Comparison of ENCODE assay signal across 16 cellular contexts in genomic region chr2:176082885-176083731, GRCh38. TPM values are rescaled to one million over a fixed set of nuclear protein-coding genes. Genes with fewer than 3 reads are reported as not detected.
DNase-seq lines count a peak whose midpoint lies in the region; ATAC-seq, FAIRE-seq and TF ChIP-seq lines count a peak whose summit lies in the region.
"Had no signal": no experiment of that assay in that cellular context is flagged by ENCODE, and none has a peak within 500 bp of the region (broad histone marks: within the 10 kb centered on the region; RNA-seq: fewer than 3 reads in every experiment).

No MANE protein-coding gene starts in this region.

- H3K9me3 Mint-ChIP-seq in CD8-positive, alpha-beta memory T cell: peaks cover 11 to 70% (median 66%) of the 10 kb centered on the region in 5 donors
- H3K9me3 Mint-ChIP-seq in astrocyte (ENCODE audit: unreplicated experiment) (peaks cover 39% of the 10 kb centered on the region), neural crest cell (no peaks in the 10 kb centered on the region)

- peaks cover 20% of the 10 kb centered on the region for H4K20me1 ChIP-seq in astrocyte (ENCODE audit: insufficient read depth, low read length)

- H3K4me3 Mint-ChIP-seq in CD8-positive, alpha-beta memory T cell: peak overlapping the region; percentile 20 to 74 (median 63)
- H3K4me3 Mint-ChIP-seq in astrocyte (ENCODE audit: unreplicated experiment) (no peak overlapping the region), neural crest cell (peak overlapping the region; percentile 66)

- ATAC-seq in GM21717 (IDR thresholded peaks at IDR 0.05; ENCODE audit: unreplicated experiment) (no peak), GM18505 (IDR thresholded peaks at IDR 0.05; ENCODE audit: unreplicated experiment) (no peak), GM18867 (IDR thresholded peaks at IDR 0.05; ENCODE audit: unreplicated experiment) (no peak)
- ATAC-seq: body of pancreas, gastroesophageal sphincter, PC-3 had no signal

- no peak for DNase-seq in CD8-positive, alpha-beta memory T cell
- peak; percentile 28 for DNase-seq in GM13976 (ENCODE audit: low spot score)
- DNase-seq in astrocyte (ENCODE audit: low read depth): no peak
- no peak for DNase-seq in neural crest cell (ENCODE audit: low read depth, low spot score)
- no peak for DNase-seq in HEK293T (ENCODE audit: extremely low spot score)
- DNase-seq: activated T-cell treated with anti-CD3 and anti-CD28 coated beads for 4 hours, body of pancreas, MG63, NCI-H2171 treated with DMSO at 0.1 percent for 48 hours, PC-3 had no signal

- no peak overlapping the region for H3K4me3 ChIP-seq in CD8-positive, alpha-beta memory T cell (ENCODE audit: low read length)
- H3K4me3 ChIP-seq in astrocyte (ENCODE audit: insufficient read depth, low read depth, low read length): no peak overlapping the region
- H3K4me3 ChIP-seq: body of pancreas, gastroesophageal sphincter, MG63, tibial artery had no signal

- H3K36me3 ChIP-seq in CD8-positive, alpha-beta memory T cell (ENCODE audit: insufficient read depth, low read length): no peaks in the 10 kb centered on the region
- H3K36me3 ChIP-seq in astrocyte (ENCODE audit: insufficient read depth, low read length): no peaks in the 10 kb centered on the region
- H3K36me3 ChIP-seq: gastroesophageal sphincter, MG63, tibial artery had no signal

- H3K27me3 ChIP-seq in CD8-positive, alpha-beta memory T cell (ENCODE audit: insufficient read depth, low read length, poor library complexity, severe bottlenecking): peaks cover 93% of the 10 kb centered on the region
- peaks cover 94% of the 10 kb centered on the region for H3K27me3 ChIP-seq in astrocyte (ENCODE audit: insufficient read depth, low read length)

- no peak for TF ChIP-seq POLR2A in GM18505 (IDR thresholded peaks at IDR 0.05; ENCODE audit: borderline replicate concordance, extremely low read depth, insufficient read depth, insufficient read length)

- POLR2A ChIA-PET in CD8-positive, alpha-beta memory T cell (lab: Charles Lee): no interaction called here
- POLR2A ChIA-PET in HEK293T (lab: Yijun Ruan, JAX): no interaction called here

- peak overlapping the region in 6 of 8 donors; percentile 12 to 95 (median 70) for H3K27ac Mint-ChIP-seq in CD8-positive, alpha-beta memory T cell
- H3K27ac Mint-ChIP-seq in astrocyte (ENCODE audit: unreplicated experiment) (peak overlapping the region; percentile 7), neural crest cell (ENCODE audit: unreplicated experiment) (no peak overlapping the region)

- H3K36me3 Mint-ChIP-seq in CD8-positive, alpha-beta memory T cell: peaks cover 0 to 8% (median 4%) of the 10 kb centered on the region in 3 donors
- H3K36me3 Mint-ChIP-seq in astrocyte (ENCODE audit: low read depth, unreplicated experiment) (peaks cover 6% of the 10 kb centered on the region), neural crest cell (ENCODE audit: low read depth) (peaks cover 6% of the 10 kb centered on the region)

- H2AFZ ChIP-seq in astrocyte (ENCODE audit: low read depth, low read length): no peak overlapping the region

- peaks cover 85 to 90% of the 10 kb centered on the region in 2 donors for H3K27me3 Mint-ChIP-seq in CD8-positive, alpha-beta memory T cell
- H3K27me3 Mint-ChIP-seq in astrocyte (ENCODE audit: low read depth, unreplicated experiment) (peaks cover 81% of the 10 kb centered on the region), neural crest cell (ENCODE audit: low read depth) (peaks cover 98% of the 10 kb centered on the region)

- in situ Hi-C loops in GM13976 (cut with MboI; ENCODE audit: low sequenced_read_pairs, unreplicated experiment): loop anchor here (25.0 kb wide), 1 partner anchor 721 kb away; no protein-coding TSS in a partner anchor

- no peak overlapping the region for H3K27ac ChIP-seq in CD8-positive, alpha-beta memory T cell (ENCODE audit: low read depth, low read length)
- no peak overlapping the region for H3K27ac ChIP-seq in astrocyte (ENCODE audit: low read depth, low read length)
- H3K27ac ChIP-seq: body of pancreas, gastroesophageal sphincter, tibial artery had no signal

- H3K9me3 ChIP-seq in CD8-positive, alpha-beta memory T cell (ENCODE audit: low read length): peaks cover 21% of the 10 kb centered on the region
- H3K9me3 ChIP-seq in astrocyte (ENCODE audit: insufficient read depth, low read depth, low read length): peaks cover 3% of the 10 kb centered on the region

- no peak overlapping the region for H3K4me2 ChIP-seq in astrocyte (ENCODE audit: low read length)

- no peak for FAIRE-seq in astrocyte (lab: Jason Lieb, UNC)
- FAIRE-seq: kidney had no signal

- no peak for TF ChIP-seq CTCF in GM13976 (IDR thresholded peaks at IDR 0.05; ENCODE audit: borderline replicate concordance, control extremely low read depth, extremely low read depth, insufficient read depth, missing control alignments)
- TF ChIP-seq CTCF in astrocyte (IDR thresholded peaks at IDR 0.05; ENCODE audit: insufficient read depth, low read depth, low read length): no peak
- TF ChIP-seq CTCF in neural crest cell (conservative IDR thresholded peaks at IDR 0.05): no peak

- peaks cover 12 to 14% (median 13%) of the 10 kb centered on the region in 3 donors for H3K4me1 Mint-ChIP-seq in CD8-positive, alpha-beta memory T cell
- peaks cover 5% of the 10 kb centered on the region for H3K4me1 Mint-ChIP-seq in astrocyte (ENCODE audit: low read depth, unreplicated experiment)
- peaks cover 16% of the 10 kb centered on the region for H3K4me1 Mint-ChIP-seq in neural crest cell

- H3K9ac ChIP-seq in astrocyte (ENCODE audit: low read length): no peak overlapping the region

- no peaks in the 10 kb centered on the region for H3K79me2 ChIP-seq in astrocyte (ENCODE audit: insufficient read depth, low read length)

- peaks cover 6% of the 10 kb centered on the region for H3K4me1 ChIP-seq in CD8-positive, alpha-beta memory T cell (ENCODE audit: insufficient read depth, low read length)
- peaks cover 3% of the 10 kb centered on the region for H3K4me1 ChIP-seq in astrocyte (ENCODE audit: insufficient read depth, low read length)

- CTCF ChIA-PET in CD8-positive, alpha-beta memory T cell (lab: Charles Lee): interaction anchor here (1.2 kb wide), 1 partner anchor 44 kb away, joined by 5 read pairs; no protein-coding TSS in a partner anchor
- CTCF ChIA-PET in HEK293T (lab: Yijun Ruan, JAX): no interaction called here

TF ChIP-seq in HEK293T, 16 proteins besides CTCF, POLR2A, EP300 and RAD21:
- no peak for TF ChIP-seq ELF4 (IDR thresholded peaks at IDR 0.05)
- TF ChIP-seq FOXM1 (IDR thresholded peaks at IDR 0.05; ENCODE audit: borderline replicate concordance): no peak
- no peak for TF ChIP-seq BHLHE40 (IDR thresholded peaks at IDR 0.05; ENCODE audit: borderline replicate concordance)
- TF ChIP-seq TARDBP (IDR thresholded peaks at IDR 0.05): no peak
- TF ChIP-seq NFRKB (IDR thresholded peaks at IDR 0.05): no peak
- TF ChIP-seq SP1 (IDR thresholded peaks at IDR 0.05): no peak
- TF ChIP-seq FOXK2 (IDR thresholded peaks at IDR 0.05): no peak
- no peak for TF ChIP-seq PKNOX1 (IDR thresholded peaks at IDR 0.05)
- TF ChIP-seq LEF1 (IDR thresholded peaks at IDR 0.05; ENCODE audit: borderline replicate concordance): no peak
- TF ChIP-seq SUZ12 (IDR thresholded peaks at IDR 0.05): no peak
- no peak for TF ChIP-seq ZNF384 (IDR thresholded peaks at IDR 0.05)
- TF ChIP-seq ARNT (IDR thresholded peaks at IDR 0.05): no peak
- TF ChIP-seq CTBP1 (IDR thresholded peaks at IDR 0.05; ENCODE audit: borderline replicate concordance): no peak
- TF ChIP-seq L3MBTL2 (conservative IDR thresholded peaks at IDR 0.05): no peak
- TF ChIP-seq FOXA1 (IDR thresholded peaks at IDR 0.05): no peak

RNA-seq across cellular contexts. Expression of gene EVX2, which starts 0.7 kb away (rescaled TPM):
- not detected for total RNA-seq in CD8-positive, alpha-beta memory T cell
- not detected for polyA plus RNA-seq in CD8-positive, alpha-beta memory T cell
- total RNA-seq in astrocyte: not detected in 2 replicates
- total RNA-seq in neural crest cell: 0.43 and 0.44 TPM in 2 replicates
- total RNA-seq: body of pancreas, kidney, PC-3 had no signal

RNA-seq across cellular contexts. Expression of gene HOXD13, which starts 9.4 kb away (rescaled TPM):
- total RNA-seq in CD8-positive, alpha-beta memory T cell: not detected
- not detected for polyA plus RNA-seq in CD8-positive, alpha-beta memory T cell
- not detected in 2 replicates for total RNA-seq in astrocyte
- not detected in 2 replicates for total RNA-seq in neural crest cell
- total RNA-seq: body of pancreas, gastroesophageal sphincter, kidney had no signal

RNA-seq across cellular contexts. Expression of gene HOXD12, which starts 16.5 kb away (rescaled TPM):
- total RNA-seq in CD8-positive, alpha-beta memory T cell: not detected
- not detected for polyA plus RNA-seq in CD8-positive, alpha-beta memory T cell
- total RNA-seq in astrocyte: not detected in 2 replicates
- total RNA-seq in neural crest cell: not detected in 2 replicates
- total RNA-seq: body of pancreas, gastroesophageal sphincter, kidney, PC-3 had no signal

RNA-seq across cellular contexts. Expression of gene HOXD11, which starts 24.0 kb away (rescaled TPM):
- not detected for total RNA-seq in CD8-positive, alpha-beta memory T cell
- polyA plus RNA-seq in CD8-positive, alpha-beta memory T cell: not detected
- not detected in 2 replicates for total RNA-seq in astrocyte
- not detected in 2 replicates for total RNA-seq in neural crest cell
- total RNA-seq: body of pancreas, gastroesophageal sphincter, PC-3 had no signal

RNA-seq across cellular contexts. Expression of gene HOXD10, which starts 33.5 kb away (rescaled TPM):
- total RNA-seq in CD8-positive, alpha-beta memory T cell: not detected
- polyA plus RNA-seq in CD8-positive, alpha-beta memory T cell: not detected
- total RNA-seq in astrocyte (not detected in 2 replicates), neural crest cell (not detected in 2 replicates)
- total RNA-seq: PC-3 had no signal
